Comparison of ENCODE assay signal across 16 cellular contexts in genomic region chr2:67209107-67209506, GRCh38.
DNase-seq lines count a peak whose midpoint lies in the region; ATAC-seq and TF ChIP-seq lines count a peak whose summit lies in the region.
"Had no signal": no experiment of that assay in that cellular context is flagged by ENCODE, and none has a peak within 500 bp of the region (broad histone marks: within the 10 kb centered on the region; RNA-seq: fewer than 3 reads in every experiment).

No MANE protein-coding gene starts in this region.

- 0 out of 2 replicates have a peak, but pooled peaks cover 4% of the 10 kb centered on the region for H3K9me2 ChIP-seq in PC-3 (replicated peaks; ENCODE audit: low read length)
- H3K9me2 ChIP-seq: SK-N-SH had no signal

- H3K36me3 ChIP-seq in adipocyte (ENCODE audit: control insufficient read depth, insufficient read depth, low read length, severe bottlenecking) (no peaks in the 10 kb centered on the region), PC-3 (ENCODE audit: low read depth, low read length) (no peaks in the 10 kb centered on the region)
- H3K36me3 ChIP-seq: BLaER1 had no signal

- no peak for TF ChIP-seq CTCF in PC-3 (conservative IDR thresholded peaks at IDR 0.05; ENCODE audit: low read depth, low read length)

- POLR2A ChIA-PET in PC-3 (lab: Charles Lee; ENCODE audit: unreplicated experiment), result interaction anchor here (0.5 kb wide), 1 partner anchor 449 kb away, joined by 7 read pairs; no protein-coding TSS in a partner anchor

- H4K20me1 ChIP-seq in PC-3 (ENCODE audit: low read length), result no peaks in the 10 kb centered on the region
- H4K20me1 ChIP-seq: BLaER1 had no signal

- H2AFZ ChIP-seq in PC-3 (ENCODE audit: low read length), result no peak overlapping the region
- H2AFZ ChIP-seq: PC-9 had no signal

- H3K4me2 ChIP-seq in PC-3 (ENCODE audit: low read length), result no peak overlapping the region
- H3K4me2 ChIP-seq: BLaER1, PC-9, SK-N-SH had no signal

- no peak overlapping the region for H3K27ac ChIP-seq in PC-3 (ENCODE audit: low read length)
- H3K27ac ChIP-seq: BLaER1, PC-9 had no signal

- no peaks in the 10 kb centered on the region for H3K9me3 ChIP-seq in adipocyte (ENCODE audit: control insufficient read depth, low read length)
- no peaks in the 10 kb centered on the region for H3K9me3 ChIP-seq in PC-3 (ENCODE audit: low read length)
- H3K9me3 ChIP-seq: BLaER1, SK-N-SH had no signal

- no peaks in the 10 kb centered on the region for H3K79me2 ChIP-seq in PC-3 (ENCODE audit: low read length)

- H3K27me3 ChIP-seq in adipocyte (replicated peaks; ENCODE audit: control insufficient read depth, insufficient read depth, low read length) (no peaks in the 10 kb centered on the region), PC-3 (ENCODE audit: low read length) (no peaks in the 10 kb centered on the region)
- H3K27me3 ChIP-seq: BLaER1 had no signal

- intact Hi-C loops in PC-3 (cut with micrococcal nuclease), result no loop called here

- H3K4me1 ChIP-seq in adipocyte (ENCODE audit: control insufficient read depth, insufficient read depth, low read length) (no peaks in the 10 kb centered on the region), PC-3 (ENCODE audit: insufficient read depth, low read length) (no peaks in the 10 kb centered on the region)
- H3K4me1 ChIP-seq: BLaER1 had no signal

- CTCF ChIA-PET in PC-3 (lab: Charles Lee), result no interaction called here

- H3K4me3 ChIP-seq in adipocyte (ENCODE audit: low read length) (no peak overlapping the region), PC-3 (ENCODE audit: low read length) (no peak overlapping the region)
- H3K4me3 ChIP-seq: BLaER1, PC-9 had no signal

- BruUV-seq in PC-3 (replicated peaks; lab: Mats Ljungman, UMichigan), result no TSS peak

- H3K9ac ChIP-seq in adipocyte (ENCODE audit: low read length), result no peak overlapping the region
- H3K9ac ChIP-seq in PC-3 (ENCODE audit: low read length), result no peak overlapping the region
- H3K9ac ChIP-seq: BLaER1, SK-N-SH had no signal

- ATAC-seq in HG03378 (IDR thresholded peaks at IDR 0.05; ENCODE audit: unreplicated experiment) (no peak), PC-3 (no peak)
- ATAC-seq: HepG2 had no signal

- no peaks in the 10 kb centered on the region for H3F3A ChIP-seq in PC-3 (ENCODE audit: low read length, unreplicated experiment)

- peak; percentile 2 for DNase-seq in LHCN-M2 (ENCODE audit: low read depth)
- DNase-seq in NCI-H146 (lab: John Stamatoyannopoulos, UW), result peak; percentile 83
- peak; percentile 12 for DNase-seq in adipocyte (ENCODE audit: low read depth)
- DNase-seq in lung microvascular endothelial cell (ENCODE audit: low read depth in 2 of 2), result peak; percentile 3 to 7
- DNase-seq in nucleus accumbens (lab: John Stamatoyannopoulos, UW), result no peak
- DNase-seq in PC-3, result no peak
- DNase-seq: CD8-positive, alpha-beta memory T cell; Kasumi-1; NCI-H1694 treated with DMSO at 0.1 percent for 48 hours; NCI-H2171; NCI-H510A; PC-9; SK-N-SH had no signal

Comparison
In these comparisons a context has a peak if more than half of its experiments do, and no peak if none do; other contexts are left out.
1. DNase-seq: peak in LHCN-M2 (single experiment), NCI-H146 (single experiment), adipocyte (single experiment) and lung microvascular endothelial cell (2 of 2); none in nucleus accumbens (0 of 56) and PC-3 (single experiment).